ENCODE assay signal across 24 cellular contexts in genomic region chr7:133936074-133936473, GRCh38.
DNase-seq lines count a peak whose midpoint lies in the region; TF ChIP-seq lines count a peak whose summit lies in the region.
"Had no signal": no experiment of that assay in that cellular context is flagged by ENCODE, and none has a peak within 500 bp of the region (broad histone marks: within the 10 kb centered on the region; RNA-seq: fewer than 3 reads in every experiment).

No MANE protein-coding gene starts in this region.

- H3K4me3 ChIP-seq in choroid plexus epithelial cell (ENCODE audit: low read depth, low read length), result no peak overlapping the region
- H3K4me3 ChIP-seq: heart left ventricle, lower lobe of right lung, sigmoid colon, thyroid gland had no signal

- TF ChIP-seq CTCF in choroid plexus epithelial cell (conservative IDR thresholded peaks at IDR 0.05; ENCODE audit: low read depth, low read length), result no peak

- DNase-seq in EL, result peak; percentile 50
- DNase-seq in M059J (ENCODE audit: low read depth), result peak; percentile 77
- peak; percentile 43 for DNase-seq in choroid plexus epithelial cell (ENCODE audit: low read depth)
- DNase-seq in kidney tubule cell (ENCODE audit: low spot score), result peak; percentile 3
- no peak for DNase-seq in head of caudate nucleus
- no peak for DNase-seq in DMS153 (lab: John Stamatoyannopoulos, UW)
- no peak for DNase-seq in AG20443 (ENCODE audit: low spot score)
- no peak for DNase-seq in superior temporal gyrus (ENCODE audit: extremely low spot score)
- DNase-seq: activated CD4-positive, alpha-beta T cell treated with anti-CD3 and anti-CD28 coated beads for 1 hour; activated naive CD4-positive, alpha-beta T cell treated with anti-CD3 and anti-CD28 coated beads for 36 hours; activated T-cell treated with anti-CD3 and anti-CD28 coated beads, Interleukin-2, amount 50 U/mL, for 48 hours; CD4-positive, alpha-beta T cell; cerebellar nuclear complex; effector memory CD4-positive, alpha-beta T cell; heart left ventricle; Kasumi-1; lower lobe of right lung; NCI-H1105; NCI-H2081 treated with DMSO at 0.1 percent for 48 hours; NCI-H510A treated with DMSO at 0.1 percent for 48 hours; occipital lobe; sigmoid colon; T1000; thyroid gland had no signal

- intact Hi-C loops in head of caudate nucleus (cut with DNase I), result no loop called here

Comparison
In these comparisons a context has a peak if more than half of its experiments do, and no peak if none do; other contexts are left out.
1. DNase-seq: peak in EL (single experiment), M059J (single experiment), choroid plexus epithelial cell (single experiment) and kidney tubule cell (single experiment); none in head of caudate nucleus (0 of 42), DMS153 (single experiment), AG20443 (single experiment) and superior temporal gyrus (single experiment).